Comparison of ENCODE assay signal across 8 cellular contexts in genomic region chr19:55644191-55644833, GRCh38. TPM values are rescaled to one million over a fixed set of nuclear protein-coding genes. Genes with fewer than 3 reads are reported as not detected.
DNase-seq lines count a peak whose midpoint lies in the region; ATAC-seq, FAIRE-seq and TF ChIP-seq lines count a peak whose summit lies in the region.

No MANE protein-coding gene starts in this region.

- H3K4me1 Mint-ChIP-seq in activated T-helper 17 cell treated with anti-CD3 and anti-CD28 coated beads, Interleukin-2, amount 50 U/mL, for 72 hours: peaks cover 13% of the 10 kb centered on the region

- peak overlapping the region; percentile 87 for H3K4me3 ChIP-seq in HFF-Myc (replicated peaks; ENCODE audit: low read depth, low read length)
- H3K4me3 ChIP-seq in iPS DF 6.9 (ENCODE audit: low read length): peak overlapping the region; percentile 82
- H3K4me3 ChIP-seq in spleen: peak overlapping the region; percentile 61 to 96 (median 78)

- no peak for ATAC-seq in activated T-helper 17 cell treated with anti-CD3 and anti-CD28 coated beads, Interleukin-2, amount 50 U/mL, for 72 hours (replicated peaks)

- peaks cover 66% of the 10 kb centered on the region for H3K36me3 Mint-ChIP-seq in activated T-helper 17 cell treated with anti-CD3 and anti-CD28 coated beads, Interleukin-2, amount 50 U/mL, for 72 hours (ENCODE audit: low read depth)

- no peaks in the 10 kb centered on the region for H3K9me3 Mint-ChIP-seq in activated T-helper 17 cell treated with anti-CD3 and anti-CD28 coated beads, Interleukin-2, amount 50 U/mL, for 72 hours

- H3K27me3 Mint-ChIP-seq in activated T-helper 17 cell treated with anti-CD3 and anti-CD28 coated beads, Interleukin-2, amount 50 U/mL, for 72 hours: no peaks in the 10 kb centered on the region

- H3K27ac Mint-ChIP-seq in activated T-helper 17 cell treated with anti-CD3 and anti-CD28 coated beads, Interleukin-2, amount 50 U/mL, for 72 hours: peak overlapping the region; percentile 98

- H3K4me3 Mint-ChIP-seq in activated T-helper 17 cell treated with anti-CD3 and anti-CD28 coated beads, Interleukin-2, amount 50 U/mL, for 72 hours: peak overlapping the region; percentile 96

- DNase-seq in HFF-Myc (ENCODE audit: extremely low read depth, low read depth) (no peak), iPS DF 6.9 (ENCODE audit: low read depth, low spot score) (no peak), spleen (no peak), NCI-H345 (lab: John Stamatoyannopoulos, UW) (no peak), NCI-H526 (lab: John Stamatoyannopoulos, UW) (no peak), SIG-M5 (lab: John Stamatoyannopoulos, UW) (no peak), urothelium cell line (ENCODE audit: low spot score) (no peak)

- TF ChIP-seq POLR2A in spleen (IDR thresholded peaks at IDR 0.05): no peak

- no peak for FAIRE-seq in urothelium cell line (lab: Jason Lieb, UNC)

- H3K36me3 ChIP-seq in iPS DF 6.9 (ENCODE audit: control insufficient read depth, insufficient read depth, low read length): peaks cover 8% of the 10 kb centered on the region
- peaks cover 0 to 18% (median 13%) of the 10 kb centered on the region in 6 donors for H3K36me3 ChIP-seq in spleen

- H3K9me3 ChIP-seq in iPS DF 6.9 (ENCODE audit: control insufficient read depth, insufficient read depth, low read length): no peaks in the 10 kb centered on the region
- no peaks in the 10 kb centered on the region for H3K9me3 ChIP-seq in spleen

- WGBS in iPS DF 6.9 (ENCODE audit: insufficient coverage, insufficient read length): no CpG with 5 or more reads among the region's 12 CpGs
- WGBS in spleen, 5 donors: 49 to 65% (median 53%) methylated on average over 12 of the region's 12 CpGs

- no peak for TF ChIP-seq CTCF in HFF-Myc (IDR thresholded peaks at IDR 0.05; ENCODE audit: low read depth, low read length, missing control alignments)
- TF ChIP-seq CTCF in spleen (IDR thresholded peaks at IDR 0.05 in 8 of 11, conservative IDR thresholded peaks at IDR 0.05 in 3 of 11): no peak

- H3K4me1 ChIP-seq in iPS DF 6.9 (ENCODE audit: control insufficient read depth, insufficient read depth, low read length) (0 out of 2 replicates have a peak, but pooled peaks cover 4% of the 10 kb centered on the region), spleen (peaks cover 43 to 100% (median 90%) of the 10 kb centered on the region in 6 donors)

- H3K27me3 ChIP-seq in iPS DF 6.9 (ENCODE audit: control insufficient read depth, insufficient read depth, low read length): no peaks in the 10 kb centered on the region
- H3K27me3 ChIP-seq in spleen (replicated peaks in 1 of 7): peaks cover 0 to 21% (median 0%) of the 10 kb centered on the region in 7 donors

- intact Hi-C loops in spleen (cut with DNase I; ENCODE audit: low total_unique reads): no loop called here

- H3K27ac ChIP-seq in iPS DF 6.9 (ENCODE audit: low read length) (no peak overlapping the region), spleen (peak overlapping the region in 7 of 8 donors; percentile 88 to 94 (median 92))

RNA-seq across cellular contexts. Expression of gene ZNF581, which starts 0.9 kb away (rescaled TPM):
- total RNA-seq in activated T-helper 17 cell treated with anti-CD3 and anti-CD28 coated beads, Interleukin-2, amount 50 U/mL, for 72 hours: 10 to 100 TPM; 26.4 to 35.6 TPM
- total RNA-seq in spleen: 10 to 100 TPM; 21.4 to 34.9 (median 27.2) TPM
- polyA plus RNA-seq in spleen: 10 to 100 TPM; 39.8 to 46.5 (median 43.6) TPM

RNA-seq across cellular contexts. Expression of gene ZNF580, which starts 3.5 kb away (rescaled TPM):
- total RNA-seq in activated T-helper 17 cell treated with anti-CD3 and anti-CD28 coated beads, Interleukin-2, amount 50 U/mL, for 72 hours: 10 to 100 TPM; 21.9 to 22.2 TPM
- total RNA-seq in spleen: 10 to 100 TPM; 25.4 to 58.7 (median 31.7) TPM
- 10 to 100 TPM; 18.9 to 36.7 (median 33.3) TPM for polyA plus RNA-seq in spleen

RNA-seq across cellular contexts. Expression of gene CCDC106, which starts 3.7 kb away (rescaled TPM):
- 1 to 10 TPM; 2.4 to 2.6 TPM for total RNA-seq in activated T-helper 17 cell treated with anti-CD3 and anti-CD28 coated beads, Interleukin-2, amount 50 U/mL, for 72 hours
- total RNA-seq in spleen: 10 to 100 TPM; 11.9 to 23.4 (median 14.4) TPM
- 10 to 100 TPM; 26.7 to 40.1 (median 37.8) TPM for polyA plus RNA-seq in spleen

RNA-seq across cellular contexts. Expression of gene U2AF2, which starts 10.5 kb away (rescaled TPM):
- 100 to 1,000 TPM; 254 to 333 TPM for total RNA-seq in activated T-helper 17 cell treated with anti-CD3 and anti-CD28 coated beads, Interleukin-2, amount 50 U/mL, for 72 hours
- total RNA-seq in spleen: 100 to 1,000 TPM; 109 to 218 (median 176) TPM
- polyA plus RNA-seq in spleen: 100 to 1,000 TPM in 1 of 3 donors, 10 to 100 TPM in 2; 67.2 to 190 (median 85.5) TPM

RNA-seq across cellular contexts. Expression of gene ZNF784, which starts 19.9 kb away (rescaled TPM):
- 1 to 10 TPM; 4.6 to 5.3 TPM for total RNA-seq in activated T-helper 17 cell treated with anti-CD3 and anti-CD28 coated beads, Interleukin-2, amount 50 U/mL, for 72 hours
- 1 to 10 TPM; 4.0 to 10.0 (median 7.1) TPM for total RNA-seq in spleen
- 1 to 10 TPM; 3.3 to 7.6 (median 5.6) TPM for polyA plus RNA-seq in spleen
